ENCODE assay signal across 9 cellular contexts in the genomic region with DNA sequence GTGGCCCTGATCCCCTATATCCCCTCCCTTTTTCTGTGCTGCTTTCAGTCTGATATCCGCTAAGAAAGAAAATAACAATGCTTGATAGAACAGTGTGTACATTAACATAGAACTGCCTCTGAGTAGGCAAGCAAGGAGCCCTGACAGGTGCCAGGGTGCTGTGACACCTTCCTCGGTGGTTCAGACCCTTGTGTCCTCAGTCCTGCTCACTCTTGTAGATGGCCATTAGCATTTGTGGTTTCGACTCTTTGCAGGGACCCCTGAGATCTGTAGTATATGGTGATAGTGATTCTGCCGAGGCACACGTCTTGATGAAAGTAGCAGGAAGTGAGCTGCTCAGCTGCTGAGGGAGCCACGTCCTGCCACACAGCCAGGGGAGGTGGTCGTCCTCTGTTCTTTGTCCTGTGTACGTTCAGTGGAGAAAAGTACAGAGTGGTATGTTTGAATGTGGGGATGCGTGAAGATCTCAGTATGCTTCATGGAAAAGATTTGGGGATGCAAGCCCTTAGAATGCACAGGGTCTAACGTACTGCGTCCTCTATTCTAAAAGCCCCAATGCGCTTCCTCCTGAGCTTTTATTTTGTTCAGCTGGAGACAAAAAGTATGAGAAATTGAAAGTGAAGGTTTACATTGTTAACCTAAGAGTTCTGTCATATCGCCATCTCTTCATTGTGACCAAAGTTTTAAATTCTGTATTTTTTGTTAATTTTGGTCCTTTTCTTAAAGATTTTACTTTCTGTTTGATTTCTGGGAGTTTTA. TPM values are rescaled to one million over a fixed set of nuclear protein-coding genes. Genes with fewer than 3 reads are reported as not detected.
DNase-seq lines count a peak whose midpoint lies in the region; ATAC-seq and TF ChIP-seq lines count a peak whose summit lies in the region.
"Had no signal": no experiment of that assay in that cellular context is flagged by ENCODE, and none has a peak within 500 bp of the region (broad histone marks: within the 10 kb centered on the region; RNA-seq: fewer than 3 reads in every experiment).

No MANE protein-coding gene starts in this region.

- H3K27me3 Mint-ChIP-seq in CD8-positive, alpha-beta T cell (ENCODE audit: low read depth) = no peaks in the 10 kb centered on the region
- H3K27me3 Mint-ChIP-seq in WTC11 (ENCODE audit: low read depth) = no peaks in the 10 kb centered on the region
- peaks cover 5% of the 10 kb centered on the region for H3K27me3 Mint-ChIP-seq in endothelial cell (ENCODE audit: unreplicated experiment)

- peak overlapping the region; percentile 96 for H3K27ac Mint-ChIP-seq in CD8-positive, alpha-beta T cell
- H3K27ac Mint-ChIP-seq in WTC11 (peak overlapping the region; percentile 5; the same call in 1 of the 2 replicates), endothelial cell (ENCODE audit: unreplicated experiment) (peak overlapping the region; percentile 17)

- POLR2A ChIA-PET in CD8-positive, alpha-beta T cell (lab: Charles Lee) = interaction anchor here (0.6 to 10.9 kb wide), 27 partner anchors 10 to 324 kb away, joined by 3 to 198 read pairs (median 5); a partner anchor contains a TSS
- POLR2A ChIA-PET in WTC11 (lab: Charles Lee) = no interaction called here

- TF ChIP-seq CTCF in CD8-positive, alpha-beta T cell (IDR thresholded peaks at IDR 0.05) = no peak
- TF ChIP-seq CTCF in GM20000 (IDR thresholded peaks at IDR 0.05; ENCODE audit: extremely low read depth, missing control alignments) = no peak
- TF ChIP-seq CTCF in WTC11 (IDR thresholded peaks at IDR 0.05) = no peak
- TF ChIP-seq CTCF in endothelial cell (IDR thresholded peaks at IDR 0.05; ENCODE audit: unreplicated experiment) = no peak

- intact Hi-C loops in CD8-positive, alpha-beta T cell (cut with DNase I, micrococcal nuclease) = loop anchor here in 1 of 2 experiments (1.0 to 2.0 kb wide), 5 partner anchors 11 to 40 kb away; a partner anchor contains a TSS

- H3K36me3 ChIP-seq in CD8-positive, alpha-beta T cell (ENCODE audit: insufficient read depth, low read length) = peaks cover 5% of the 10 kb centered on the region
- H3K36me3 ChIP-seq in MG63 = peaks cover 3% of the 10 kb centered on the region

- peak overlapping the region; percentile 62 for H3K4me3 ChIP-seq in CD8-positive, alpha-beta T cell (ENCODE audit: low read depth, low read length)
- no peak overlapping the region for H3K4me3 ChIP-seq in MG63
- H3K4me3 ChIP-seq: smooth muscle cell had no signal

- peaks cover 37% of the 10 kb centered on the region for H3K4me1 ChIP-seq in CD8-positive, alpha-beta T cell (ENCODE audit: insufficient read depth, low read length)

- peak overlapping the region; percentile 88 for H3K4me3 Mint-ChIP-seq in CD8-positive, alpha-beta T cell
- H3K4me3 Mint-ChIP-seq in WTC11 (no peak overlapping the region), endothelial cell (ENCODE audit: unreplicated experiment) (no peak overlapping the region)

- ATAC-seq in CD8-positive, alpha-beta T cell = peak; percentile 79
- no peak for ATAC-seq in WTC11

- peak in 6 of 7 experiments; percentile 32 to 84 (median 56) for DNase-seq in CD8-positive, alpha-beta T cell
- DNase-seq in GM20000 (ENCODE audit: low spot score) = peak; percentile 52
- DNase-seq in WTC11 (ENCODE audit: low spot score) = no peak
- DNase-seq in endothelial cell (ENCODE audit: low spot score) = no peak
- no peak for DNase-seq in MG63
- DNase-seq in SHP77 treated with DMSO at 0.1 percent for 48 hours (lab: John Stamatoyannopoulos, UW) = no peak
- DNase-seq in NCI-H82 treated with DMSO at 0.1 percent for 48 hours (lab: John Stamatoyannopoulos, UW; ENCODE audit: unreplicated experiment) = no peak
- DNase-seq in SHP77 (lab: John Stamatoyannopoulos, UW) = no peak

- H3K27ac ChIP-seq in CD8-positive, alpha-beta T cell (ENCODE audit: low read depth, low read length) = peak overlapping the region; percentile 74

- CTCF ChIA-PET in CD8-positive, alpha-beta T cell (lab: Charles Lee) = interaction anchor here (0.6 to 4.2 kb wide), 19 partner anchors 8 to 294 kb away, joined by 3 to 39 read pairs (median 4); a partner anchor contains a TSS
- CTCF ChIA-PET in WTC11 (lab: Charles Lee) = interaction anchor here (0.7 to 1.8 kb wide), 4 partner anchors 35 to 164 kb away, joined by 3 to 7 read pairs (median 6); a partner anchor contains a TSS

- no peaks in the 10 kb centered on the region for H3K9me3 Mint-ChIP-seq in CD8-positive, alpha-beta T cell
- H3K9me3 Mint-ChIP-seq in WTC11 (no peaks in the 10 kb centered on the region), endothelial cell (ENCODE audit: unreplicated experiment) (no peaks in the 10 kb centered on the region)

- H3K4me1 Mint-ChIP-seq in CD8-positive, alpha-beta T cell (ENCODE audit: low read depth) = peaks cover 50% of the 10 kb centered on the region
- H3K4me1 Mint-ChIP-seq in WTC11 (0 out of 2 replicates have a peak, but pooled peaks cover 4% of the 10 kb centered on the region), endothelial cell (ENCODE audit: unreplicated experiment) (peaks cover 20% of the 10 kb centered on the region)

- H3K36me3 Mint-ChIP-seq in CD8-positive, alpha-beta T cell = peaks cover 35% of the 10 kb centered on the region
- peaks cover 3% of the 10 kb centered on the region for H3K36me3 Mint-ChIP-seq in WTC11
- H3K36me3 Mint-ChIP-seq in endothelial cell (ENCODE audit: low read depth, unreplicated experiment) = no peaks in the 10 kb centered on the region

- no peaks in the 10 kb centered on the region for H3K9me3 ChIP-seq in CD8-positive, alpha-beta T cell (ENCODE audit: low read length)
- no peaks in the 10 kb centered on the region for H3K9me3 ChIP-seq in MG63

- H3K27me3 ChIP-seq in CD8-positive, alpha-beta T cell (ENCODE audit: insufficient read depth, low read length) = no peaks in the 10 kb centered on the region
- no peaks in the 10 kb centered on the region for H3K27me3 ChIP-seq in MG63

TF ChIP-seq in WTC11, 78 proteins besides CTCF, POLR2A, EP300 and RAD21:
- TF ChIP-seq, protein P1, sequence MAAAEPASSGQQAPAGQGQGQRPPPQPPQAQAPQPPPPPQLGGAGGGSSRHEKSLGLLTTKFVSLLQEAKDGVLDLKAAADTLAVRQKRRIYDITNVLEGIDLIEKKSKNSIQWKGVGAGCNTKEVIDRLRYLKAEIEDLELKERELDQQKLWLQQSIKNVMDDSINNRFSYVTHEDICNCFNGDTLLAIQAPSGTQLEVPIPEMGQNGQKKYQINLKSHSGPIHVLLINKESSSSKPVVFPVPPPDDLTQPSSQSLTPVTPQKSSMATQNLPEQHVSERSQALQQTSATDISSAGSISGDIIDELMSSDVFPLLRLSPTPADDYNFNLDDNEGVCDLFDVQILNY (CRISPR knock-in tag; IDR thresholded peaks at IDR 0.05) = no peak
- TF ChIP-seq CBFB (CRISPR knock-in tag; IDR thresholded peaks at IDR 0.05; ENCODE audit: low read depth) (no peak), MXD4 (CRISPR knock-in tag; IDR thresholded peaks at IDR 0.05; ENCODE audit: borderline replicate concordance) (no peak), TP53 (CRISPR knock-in tag; IDR thresholded peaks at IDR 0.05) (no peak), NFATC4 (CRISPR knock-in tag; IDR thresholded peaks at IDR 0.05) (no peak), FOXJ3 (CRISPR knock-in tag; IDR thresholded peaks at IDR 0.05; ENCODE audit: borderline replicate concordance) (no peak), HMGA2 (CRISPR knock-in tag; IDR thresholded peaks at IDR 0.05) (no peak), SMAD4 (CRISPR knock-in tag; IDR thresholded peaks at IDR 0.05) (no peak), JAZF1 (CRISPR knock-in tag; IDR thresholded peaks at IDR 0.05) (no peak)
- TF ChIP-seq, protein P2, sequence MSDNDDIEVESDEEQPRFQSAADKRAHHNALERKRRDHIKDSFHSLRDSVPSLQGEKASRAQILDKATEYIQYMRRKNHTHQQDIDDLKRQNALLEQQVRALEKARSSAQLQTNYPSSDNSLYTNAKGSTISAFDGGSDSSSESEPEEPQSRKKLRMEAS (CRISPR knock-in tag; IDR thresholded peaks at IDR 0.05) = no peak
- TF ChIP-seq, protein P3, sequence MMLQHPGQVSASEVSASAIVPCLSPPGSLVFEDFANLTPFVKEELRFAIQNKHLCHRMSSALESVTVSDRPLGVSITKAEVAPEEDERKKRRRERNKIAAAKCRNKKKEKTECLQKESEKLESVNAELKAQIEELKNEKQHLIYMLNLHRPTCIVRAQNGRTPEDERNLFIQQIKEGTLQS (CRISPR knock-in tag; conservative IDR thresholded peaks at IDR 0.05) = no peak
- TF ChIP-seq, protein P4, sequence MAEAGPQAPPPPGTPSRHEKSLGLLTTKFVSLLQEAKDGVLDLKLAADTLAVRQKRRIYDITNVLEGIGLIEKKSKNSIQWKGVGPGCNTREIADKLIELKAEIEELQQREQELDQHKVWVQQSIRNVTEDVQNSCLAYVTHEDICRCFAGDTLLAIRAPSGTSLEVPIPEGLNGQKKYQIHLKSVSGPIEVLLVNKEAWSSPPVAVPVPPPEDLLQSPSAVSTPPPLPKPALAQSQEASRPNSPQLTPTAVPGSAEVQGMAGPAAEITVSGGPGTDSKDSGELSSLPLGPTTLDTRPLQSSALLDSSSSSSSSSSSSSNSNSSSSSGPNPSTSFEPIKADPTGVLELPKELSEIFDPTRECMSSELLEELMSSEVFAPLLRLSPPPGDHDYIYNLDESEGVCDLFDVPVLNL (CRISPR knock-in tag; IDR thresholded peaks at IDR 0.05; ENCODE audit: borderline replicate concordance, low read depth) = no peak
- TF ChIP-seq, protein P5, sequence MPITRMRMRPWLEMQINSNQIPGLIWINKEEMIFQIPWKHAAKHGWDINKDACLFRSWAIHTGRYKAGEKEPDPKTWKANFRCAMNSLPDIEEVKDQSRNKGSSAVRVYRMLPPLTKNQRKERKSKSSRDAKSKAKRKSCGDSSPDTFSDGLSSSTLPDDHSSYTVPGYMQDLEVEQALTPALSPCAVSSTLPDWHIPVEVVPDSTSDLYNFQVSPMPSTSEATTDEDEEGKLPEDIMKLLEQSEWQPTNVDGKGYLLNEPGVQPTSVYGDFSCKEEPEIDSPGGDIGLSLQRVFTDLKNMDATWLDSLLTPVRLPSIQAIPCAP (CRISPR knock-in tag; IDR thresholded peaks at IDR 0.05) = no peak
- TF ChIP-seq, protein P6, sequence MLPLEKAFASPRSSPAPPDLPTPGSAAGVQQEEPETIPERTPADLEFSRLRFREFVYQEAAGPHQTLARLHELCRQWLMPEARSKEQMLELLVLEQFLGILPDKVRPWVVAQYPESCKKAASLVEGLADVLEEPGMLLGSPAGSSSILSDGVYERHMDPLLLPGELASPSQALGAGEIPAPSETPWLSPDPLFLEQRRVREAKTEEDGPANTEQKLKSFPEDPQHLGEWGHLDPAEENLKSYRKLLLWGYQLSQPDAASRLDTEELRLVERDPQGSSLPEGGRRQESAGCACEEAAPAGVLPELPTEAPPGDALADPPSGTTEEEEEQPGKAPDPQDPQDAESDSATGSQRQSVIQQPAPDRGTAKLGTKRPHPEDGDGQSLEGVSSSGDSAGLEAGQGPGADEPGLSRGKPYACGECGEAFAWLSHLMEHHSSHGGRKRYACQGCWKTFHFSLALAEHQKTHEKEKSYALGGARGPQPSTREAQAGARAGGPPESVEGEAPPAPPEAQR (CRISPR knock-in tag; IDR thresholded peaks at IDR 0.05) = no peak

RNA-seq across cellular contexts. Expression of a gene that starts 35.4 kb away (rescaled TPM):
- 10 to 100 TPM; 14.5 to 21.8 TPM for total RNA-seq in CD8-positive, alpha-beta T cell
- total RNA-seq in WTC11 (2021) (16.9 to 20.1 TPM (median 19.7 TPM) in 3 replicates), endothelial cell (ENCODE audit: unreplicated experiment) (4.4 TPM)
- total RNA-seq in MG63 (2014; rRNA removed; shearing (Covaris generic); ENCODE audit: low replicate concordance) = 39.1 and 40.5 TPM in 2 replicates

Comparison
In these comparisons a context has a peak if more than half of its experiments do, and no peak if none do; other contexts are left out.
1. DNase-seq: peak in CD8-positive, alpha-beta T cell (6 of 7) and GM20000 (single experiment); none in WTC11 (single experiment), endothelial cell (single experiment), MG63 (single experiment), SHP77 treated with DMSO at 0.1 percent for 48 hours (single experiment), NCI-H82 treated with DMSO at 0.1 percent for 48 hours (single experiment) and SHP77 (0 of 2).
2. H3K27ac Mint-ChIP-seq: peak in every context shown above with its lines; median percentile 96 in CD8-positive, alpha-beta T cell; 17 in endothelial cell; 5 in WTC11.